Comparison of ENCODE assay signal across 17 cellular contexts in the genomic region with DNA sequence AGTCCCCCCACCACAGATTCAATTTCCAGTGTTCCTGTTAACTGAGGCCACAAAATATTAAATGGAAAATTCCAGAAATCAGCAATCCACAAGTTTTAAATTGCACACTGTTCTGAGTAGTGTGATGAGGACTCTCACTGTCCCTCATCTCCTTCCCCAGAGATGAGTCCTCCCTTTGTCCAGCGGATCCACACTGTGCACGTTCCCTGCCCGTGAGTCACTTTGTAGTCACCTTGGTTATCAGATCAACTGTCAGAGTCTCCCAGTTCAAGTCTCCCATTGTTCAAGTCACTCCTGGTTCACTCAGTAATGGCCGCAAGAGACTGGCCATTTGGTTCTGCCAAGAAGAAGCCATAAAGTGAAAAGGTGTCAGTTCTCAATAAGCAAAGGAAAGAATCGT.
A peak's percentile ranks its signal among the peaks of the same experiment; 100 is the strongest.
DNase-seq lines count a peak whose midpoint lies in the region; ATAC-seq and TF ChIP-seq lines count a peak whose summit lies in the region.
"Had no signal": no experiment of that assay in that cellular context is flagged by ENCODE, and none has a peak within 500 bp of the region (broad histone marks: within the 10 kb centered on the region; RNA-seq: fewer than 3 reads in every experiment).

No MANE protein-coding gene starts in this region.

- H3K27ac Mint-ChIP-seq in activated CD8-positive, alpha-beta T cell treated with anti-CD3 and anti-CD28 coated beads, Interleukin-2, amount 10 ng/mL, durations not matched to agents 7 days and 5 days: peak overlapping the region; percentile 20
- H3K27ac Mint-ChIP-seq in activated CD8-positive, alpha-beta T cell treated with anti-CD3 and anti-CD28 coated beads for 36 hours: no peak overlapping the region
- no peak overlapping the region for H3K27ac Mint-ChIP-seq in stimulated activated naive CD8-positive, alpha-beta T cell treated with anti-CD3 and anti-CD28 coated beads, Interleukin-15, amount 100 ng/mL, for 72 hours
- H3K27ac Mint-ChIP-seq in nephron progenitor cell: peak overlapping the region; percentile 31
- H3K27ac Mint-ChIP-seq: CD4-positive, alpha-beta T cell; GM23338 had no signal

- H3K36me3 ChIP-seq in upper lobe of right lung: no peaks in the 10 kb centered on the region

- no peak for TF ChIP-seq CTCF in activated CD8-positive, alpha-beta T cell treated with anti-CD3 and anti-CD28 coated beads for 36 hours (IDR thresholded peaks at IDR 0.05)
- TF ChIP-seq CTCF in nephron progenitor cell (IDR thresholded peaks at IDR 0.05): no peak
- TF ChIP-seq CTCF in upper lobe of right lung (IDR thresholded peaks at IDR 0.05): no peak

- no peak overlapping the region for H3K27ac ChIP-seq in upper lobe of right lung
- H3K27ac ChIP-seq: 22Rv1, A549, C4-2B, HL-60 had no signal

- H3K4me3 ChIP-seq in upper lobe of right lung: no peak overlapping the region
- H3K4me3 ChIP-seq: A549, GM23338 had no signal

- intact Hi-C loops in activated CD8-positive, alpha-beta T cell treated with anti-CD3 and anti-CD28 coated beads for 36 hours (cut with micrococcal nuclease): no loop called here
- intact Hi-C loops in upper lobe of right lung (cut with DNase I): no loop called here

- no peaks in the 10 kb centered on the region for H3K4me1 ChIP-seq in upper lobe of right lung
- H3K4me1 ChIP-seq: A549 had no signal

- H3K27me3 ChIP-seq in upper lobe of right lung: no peaks in the 10 kb centered on the region

- no peak for DNase-seq in activated CD8-positive, alpha-beta T cell treated with anti-CD3 and anti-CD28 coated beads, Interleukin-2, amount 10 ng/mL, durations not matched to agents 7 days and 5 days
- no peak for DNase-seq in activated CD8-positive, alpha-beta T cell treated with anti-CD3 and anti-CD28 coated beads for 36 hours
- DNase-seq in stimulated activated naive CD8-positive, alpha-beta T cell treated with anti-CD3 and anti-CD28 coated beads, Interleukin-15, amount 100 ng/mL, for 72 hours: no peak
- DNase-seq in stimulated activated naive CD8-positive, alpha-beta T cell treated with anti-CD3 and anti-CD28 coated beads, Interleukin-15, Interleukin-2, amounts not matched to agents 100 U/mL and 50 U/mL, for 24 hours: no peak
- no peak for DNase-seq in nephron progenitor cell
- DNase-seq in OCI-M1 (lab: John Stamatoyannopoulos, UW): no peak
- no peak for DNase-seq in upper lobe of right lung
- DNase-seq: AML-193; Caco-2; CD4-positive, alpha-beta T cell; HCEC 1CT had no signal

- ATAC-seq in activated CD8-positive, alpha-beta T cell treated with anti-CD3 and anti-CD28 coated beads, Interleukin-2, amount 10 ng/mL, durations not matched to agents 7 days and 5 days: no peak
- no peak for ATAC-seq in activated CD8-positive, alpha-beta T cell treated with anti-CD3 and anti-CD28 coated beads for 36 hours
- peak; percentile 35 for ATAC-seq in stimulated activated naive CD8-positive, alpha-beta T cell treated with anti-CD3 and anti-CD28 coated beads, Interleukin-15, amount 100 ng/mL, for 72 hours
- ATAC-seq in stimulated activated naive CD8-positive, alpha-beta T cell treated with anti-CD3 and anti-CD28 coated beads, Interleukin-15, Interleukin-2, amounts not matched to agents 100 U/mL and 50 U/mL, for 24 hours: no peak
- no peak for ATAC-seq in upper lobe of right lung
- ATAC-seq in HG03469 (IDR thresholded peaks at IDR 0.05; ENCODE audit: unreplicated experiment): no peak
- ATAC-seq: A549, GM23338 had no signal

- peaks cover 4% of the 10 kb centered on the region for H3K9me3 Mint-ChIP-seq in activated CD8-positive, alpha-beta T cell treated with anti-CD3 and anti-CD28 coated beads, Interleukin-2, amount 10 ng/mL, durations not matched to agents 7 days and 5 days (ENCODE audit: insufficient read depth)
- H3K9me3 Mint-ChIP-seq in activated CD8-positive, alpha-beta T cell treated with anti-CD3 and anti-CD28 coated beads for 36 hours: no peaks in the 10 kb centered on the region
- H3K9me3 Mint-ChIP-seq in stimulated activated naive CD8-positive, alpha-beta T cell treated with anti-CD3 and anti-CD28 coated beads, Interleukin-15, amount 100 ng/mL, for 72 hours: no peaks in the 10 kb centered on the region
- H3K9me3 Mint-ChIP-seq in nephron progenitor cell: peaks cover 4% of the 10 kb centered on the region
- H3K9me3 Mint-ChIP-seq: CD4-positive, alpha-beta T cell; GM23338 had no signal

- no peak overlapping the region for H3K4me3 Mint-ChIP-seq in activated CD8-positive, alpha-beta T cell treated with anti-CD3 and anti-CD28 coated beads, Interleukin-2, amount 10 ng/mL, durations not matched to agents 7 days and 5 days
- no peak overlapping the region for H3K4me3 Mint-ChIP-seq in activated CD8-positive, alpha-beta T cell treated with anti-CD3 and anti-CD28 coated beads for 36 hours
- H3K4me3 Mint-ChIP-seq in stimulated activated naive CD8-positive, alpha-beta T cell treated with anti-CD3 and anti-CD28 coated beads, Interleukin-15, amount 100 ng/mL, for 72 hours: no peak overlapping the region
- no peak overlapping the region for H3K4me3 Mint-ChIP-seq in nephron progenitor cell
- H3K4me3 Mint-ChIP-seq: CD4-positive, alpha-beta T cell; GM23338 had no signal

- no peaks in the 10 kb centered on the region for H3K36me3 Mint-ChIP-seq in activated CD8-positive, alpha-beta T cell treated with anti-CD3 and anti-CD28 coated beads, Interleukin-2, amount 10 ng/mL, durations not matched to agents 7 days and 5 days (ENCODE audit: low read depth)
- H3K36me3 Mint-ChIP-seq in activated CD8-positive, alpha-beta T cell treated with anti-CD3 and anti-CD28 coated beads for 36 hours (ENCODE audit: low read depth): no peaks in the 10 kb centered on the region
- H3K36me3 Mint-ChIP-seq in nephron progenitor cell (ENCODE audit: low read depth): no peaks in the 10 kb centered on the region

- POLR2A ChIA-PET in activated CD8-positive, alpha-beta T cell treated with anti-CD3 and anti-CD28 coated beads, Interleukin-2, amount 10 ng/mL, durations not matched to agents 7 days and 5 days (lab: Charles Lee): no interaction called here
- POLR2A ChIA-PET in activated CD8-positive, alpha-beta T cell treated with anti-CD3 and anti-CD28 coated beads for 36 hours (lab: Charles Lee): no interaction called here

- H3K9me3 ChIP-seq in upper lobe of right lung: no peaks in the 10 kb centered on the region
- H3K9me3 ChIP-seq: A549, Caco-2 had no signal

- H3K27me3 Mint-ChIP-seq in activated CD8-positive, alpha-beta T cell treated with anti-CD3 and anti-CD28 coated beads, Interleukin-2, amount 10 ng/mL, durations not matched to agents 7 days and 5 days (ENCODE audit: low read depth): no peaks in the 10 kb centered on the region
- peaks cover 2% of the 10 kb centered on the region for H3K27me3 Mint-ChIP-seq in activated CD8-positive, alpha-beta T cell treated with anti-CD3 and anti-CD28 coated beads for 36 hours
- no peaks in the 10 kb centered on the region for H3K27me3 Mint-ChIP-seq in stimulated activated naive CD8-positive, alpha-beta T cell treated with anti-CD3 and anti-CD28 coated beads, Interleukin-15, amount 100 ng/mL, for 72 hours
- peaks cover 5% of the 10 kb centered on the region for H3K27me3 Mint-ChIP-seq in nephron progenitor cell (ENCODE audit: low read depth, poor library complexity)
- H3K27me3 Mint-ChIP-seq: CD4-positive, alpha-beta T cell had no signal

- H3K4me1 Mint-ChIP-seq in activated CD8-positive, alpha-beta T cell treated with anti-CD3 and anti-CD28 coated beads, Interleukin-2, amount 10 ng/mL, durations not matched to agents 7 days and 5 days (ENCODE audit: low read depth): no peaks in the 10 kb centered on the region
- no peaks in the 10 kb centered on the region for H3K4me1 Mint-ChIP-seq in activated CD8-positive, alpha-beta T cell treated with anti-CD3 and anti-CD28 coated beads for 36 hours (ENCODE audit: low read depth)
- H3K4me1 Mint-ChIP-seq in stimulated activated naive CD8-positive, alpha-beta T cell treated with anti-CD3 and anti-CD28 coated beads, Interleukin-15, amount 100 ng/mL, for 72 hours: no peaks in the 10 kb centered on the region
- H3K4me1 Mint-ChIP-seq in nephron progenitor cell: peaks cover 35% of the 10 kb centered on the region

- CTCF ChIA-PET in activated CD8-positive, alpha-beta T cell treated with anti-CD3 and anti-CD28 coated beads, Interleukin-2, amount 10 ng/mL, durations not matched to agents 7 days and 5 days (lab: Charles Lee): no interaction called here
- CTCF ChIA-PET in activated CD8-positive, alpha-beta T cell treated with anti-CD3 and anti-CD28 coated beads for 36 hours (lab: Charles Lee): no interaction called here

Comparison
In these comparisons a context has a peak if more than half of its experiments do, and no peak if none do; other contexts are left out.
1. H3K27ac Mint-ChIP-seq: peak in activated CD8-positive, alpha-beta T cell treated with anti-CD3 and anti-CD28 coated beads, Interleukin-2, amount 10 ng/mL, durations not matched to agents 7 days and 5 days (single experiment) and nephron progenitor cell (single experiment); none in activated CD8-positive, alpha-beta T cell treated with anti-CD3 and anti-CD28 coated beads for 36 hours (single experiment) and stimulated activated naive CD8-positive, alpha-beta T cell treated with anti-CD3 and anti-CD28 coated beads, Interleukin-15, amount 100 ng/mL, for 72 hours (0 of 2).